In the genomic region with DNA sequence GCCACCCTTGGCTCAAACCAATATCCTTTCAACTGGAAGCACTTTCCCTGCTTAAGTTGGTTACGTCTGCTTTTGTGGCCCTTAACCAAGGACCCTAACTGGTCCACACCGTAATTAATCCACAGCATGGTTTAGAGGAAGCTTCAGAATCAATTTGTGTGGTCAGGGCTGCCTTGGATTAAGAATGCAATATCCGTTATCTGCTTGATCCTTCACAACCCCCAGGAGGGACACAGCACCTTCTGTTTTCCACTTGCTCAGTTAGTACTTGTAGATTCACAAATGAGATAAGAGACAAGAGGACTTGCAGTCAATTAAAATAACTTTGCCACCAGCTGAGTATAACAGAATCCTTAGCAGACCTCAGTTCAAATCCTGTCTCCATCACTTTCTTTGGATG, we compare ENCODE assay signal across 28 cellular contexts.
"Had no signal": no experiment of that assay in that cellular context is flagged by ENCODE, and none has a peak within 500 bp of the region (broad histone marks: within the 10 kb centered on the region; RNA-seq: fewer than 3 reads in every experiment).

No MANE protein-coding gene starts in this region.

- H3K27ac ChIP-seq: left lung, lower lobe of right lung, pancreas, prostate gland, skin epidermis, stomach, thoracic aorta, tibial artery, upper lobe of right lung had no signal

- H3K27me3 ChIP-seq: pancreas, upper lobe of right lung had no signal

- ATAC-seq: left colon; left lung; lower lobe of right lung; natural killer cell; pancreas; right cardiac atrium; sciatic nerve; stimulated activated naive B cell treated with anti-CD40 and anti-IgM and Interleukin-4, amounts not matched to agents 10 μg/mL and 1 μg/mL and 100 μg/mL, for 72 hours; stimulated activated naive CD8-positive, alpha-beta T cell treated with anti-CD3 and anti-CD28 coated beads, Interleukin-15, Interleukin-2, amounts not matched to agents 100 U/mL and 50 U/mL, for 24 hours; upper lobe of right lung had no signal

- H3K27ac Mint-ChIP-seq: immature natural killer cell; mesothelial cell of epicardium; natural killer cell; nephron progenitor cell; stimulated activated naive B cell treated with anti-CD40 and anti-IgM and Interleukin-4, amounts not matched to agents 10 μg/mL and 1 μg/mL and 100 μg/mL, for 72 hours had no signal

- H3K4me1 Mint-ChIP-seq: immature natural killer cell, natural killer cell had no signal

- DNase-seq: hypothalamus; immature natural killer cell; left colon; left lung; mammary epithelial cell; mesenchymal stem cell; naive B cell; natural killer cell; nephron progenitor cell; pancreas; retina; right cardiac atrium; stimulated activated CD4-positive, alpha-beta T cell treated with anti-CD3 and anti-CD28 coated beads, Interleukin-12 subunit alpha, Interleukin-12 subunit beta, amount 100 ng/mL, for 4 hours; stimulated activated CD4-positive, alpha-beta T cell treated with anti-CD3 and anti-CD28 coated beads, Interleukin-15, amount 100 ng/mL, for 24 hours; stimulated activated CD4-positive, alpha-beta T cell treated with anti-CD3 and anti-CD28 coated beads, Interleukin-2, amount 100 ng/mL, for 24 hours; stimulated activated CD4-positive, alpha-beta T cell treated with anti-CD3 and anti-CD28 coated beads, Interleukin-4, amount 100 ng/mL, for 1 hour; stimulated activated naive B cell treated with anti-CD40 and anti-IgM and Interleukin-4, amounts not matched to agents 10 μg/mL and 1 μg/mL and 100 μg/mL, for 72 hours; stimulated activated naive CD8-positive, alpha-beta T cell treated with anti-CD3 and anti-CD28 coated beads, Interleukin-15, Interleukin-2, amounts not matched to agents 100 U/mL and 50 U/mL, for 24 hours; stomach; tibial artery; trophoblast cell; upper lobe of right lung had no signal

- H3K4me1 ChIP-seq: left lung, lower lobe of right lung, pancreas, prostate gland, stomach, tibial artery, upper lobe of right lung had no signal

- H3K4me3 ChIP-seq: left lung, lower lobe of right lung, pancreas, prostate gland, skin epidermis, stomach, thoracic aorta, tibial artery, upper lobe of right lung had no signal

- H3K36me3 Mint-ChIP-seq: immature natural killer cell, mesothelial cell of epicardium, natural killer cell had no signal

- H3K9me3 Mint-ChIP-seq: natural killer cell had no signal

- H3K36me3 ChIP-seq: left lung, lower lobe of right lung, pancreas, prostate gland, stomach, thoracic aorta, tibial artery, upper lobe of right lung had no signal

- H3K4me3 Mint-ChIP-seq: immature natural killer cell; mesothelial cell of epicardium; naive B cell; natural killer cell; nephron progenitor cell; stimulated activated naive B cell treated with anti-CD40 and anti-IgM and Interleukin-4, amounts not matched to agents 10 μg/mL and 1 μg/mL and 100 μg/mL, for 72 hours had no signal
